Comparison of ENCODE assay signal across 10 cellular contexts in genomic region chr11:118003021-118003423, GRCh38. TPM values are rescaled to one million over a fixed set of nuclear protein-coding genes. Genes with fewer than 3 reads are reported as not detected.
DNase-seq lines count a peak whose midpoint lies in the region; ATAC-seq lines count a peak whose summit lies in the region.
"Had no signal": no experiment of that assay in that cellular context is flagged by ENCODE, and none has a peak within 500 bp of the region (broad histone marks: within the 10 kb centered on the region; RNA-seq: fewer than 3 reads in every experiment).

No MANE protein-coding gene starts in this region.

- peaks cover 0 to 4% (median 2%) of the 10 kb centered on the region in 3 donors for H3K9me3 Mint-ChIP-seq in IgD-negative memory B cell
- H3K9me3 Mint-ChIP-seq in effector memory CD8-positive, alpha-beta T cell = peaks cover 0 to 4% of the 10 kb centered on the region in 2 donors

- H3K4me1 Mint-ChIP-seq in IgD-negative memory B cell = peaks cover 72 to 78% (median 78%) of the 10 kb centered on the region in 3 donors
- H3K4me1 Mint-ChIP-seq in effector memory CD8-positive, alpha-beta T cell (ENCODE audit: low read depth in 2 of 2) = peaks cover 92 to 94% of the 10 kb centered on the region in 2 donors

- peak; percentile 25 for ATAC-seq in effector memory CD8-positive, alpha-beta T cell (replicated peaks)
- no peak for ATAC-seq in GM21367 (IDR thresholded peaks at IDR 0.05; ENCODE audit: unreplicated experiment)

- DNase-seq in activated CD4-positive, CD25-positive, alpha-beta regulatory T cell treated with anti-CD3 and anti-CD28 coated beads, Interleukin-2, amount 50 U/mL, for 72 hours = peak; percentile 60
- DNase-seq in effector memory CD8-positive, alpha-beta T cell = no peak
- peak in 2 of 3 donors; percentile 45 to 47 for DNase-seq in stimulated activated CD4-positive, alpha-beta T cell treated with anti-CD3 and anti-CD28 coated beads, TNF-alpha, amount 100 ng/mL, for 48 hours (ENCODE audit: low read depth in 3 of 3)
- DNase-seq in DMS53 (lab: John Stamatoyannopoulos, UW) = no peak
- DNase-seq in dermis blood vessel endothelial cell = no peak
- no peak for DNase-seq in hippocampal formation (lab: John Stamatoyannopoulos, UW)
- DNase-seq: occipital lobe, thyroid gland had no signal

- H3K4me3 Mint-ChIP-seq in IgD-negative memory B cell = peak overlapping the region in 3 of 4 donors; percentile 52 to 84 (median 75)
- H3K4me3 Mint-ChIP-seq in effector memory CD8-positive, alpha-beta T cell = peak overlapping the region; percentile 61 to 74

- H3K36me3 Mint-ChIP-seq in IgD-negative memory B cell = peaks cover 3% of the 10 kb centered on the region
- H3K36me3 Mint-ChIP-seq in effector memory CD8-positive, alpha-beta T cell (ENCODE audit: insufficient read depth) = peaks cover 58% of the 10 kb centered on the region

- peak overlapping the region; percentile 76 to 93 (median 87) for H3K27ac Mint-ChIP-seq in IgD-negative memory B cell
- peak overlapping the region; percentile 87 to 92 for H3K27ac Mint-ChIP-seq in effector memory CD8-positive, alpha-beta T cell

- H3K27me3 Mint-ChIP-seq in IgD-negative memory B cell = peaks cover 3% of the 10 kb centered on the region
- H3K27me3 Mint-ChIP-seq in effector memory CD8-positive, alpha-beta T cell = no peaks in the 10 kb centered on the region

RNA-seq across cellular contexts. Expression of gene IL10RA, which starts 16.8 kb away (rescaled TPM):
- polyA plus RNA-seq in IgD-negative memory B cell = 97.1 TPM
- 0.09 TPM in 1 of 2 replicates, not detected in the other for total RNA-seq in dermis blood vessel endothelial cell

Comparison
In these comparisons a context has a peak if more than half of its experiments do, and no peak if none do; other contexts are left out.
1. DNase-seq: peak in activated CD4-positive, CD25-positive, alpha-beta regulatory T cell treated with anti-CD3 and anti-CD28 coated beads, Interleukin-2, amount 50 U/mL, for 72 hours (single experiment) and stimulated activated CD4-positive, alpha-beta T cell treated with anti-CD3 and anti-CD28 coated beads, TNF-alpha, amount 100 ng/mL, for 48 hours (2 of 3); none in effector memory CD8-positive, alpha-beta T cell (0 of 3), DMS53 (single experiment), dermis blood vessel endothelial cell (single experiment) and hippocampal formation (0 of 2).